23 cellular contexts compared by ENCODE assay signal in the genomic region with DNA sequence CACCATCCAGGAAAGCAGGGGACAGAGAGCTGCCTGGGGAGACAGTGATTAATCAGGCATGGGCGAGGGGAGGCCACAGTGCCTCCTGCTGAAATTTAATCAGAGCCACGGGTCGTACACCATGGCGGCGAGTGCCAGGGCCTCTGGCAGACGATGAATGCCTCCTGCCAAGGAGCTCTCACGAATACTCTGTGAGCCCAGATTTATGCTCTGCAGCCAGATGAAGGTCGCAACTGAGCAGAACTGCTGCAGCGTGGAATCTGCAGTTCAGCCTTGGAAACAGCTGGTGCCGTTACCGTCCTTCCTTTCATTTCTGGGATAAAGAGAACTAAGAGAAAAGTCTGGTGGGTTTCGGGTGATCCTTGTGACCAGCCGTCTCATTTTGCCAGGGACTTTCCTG.
"Had no signal": no experiment of that assay in that cellular context is flagged by ENCODE, and none has a peak within 500 bp of the region (broad histone marks: within the 10 kb centered on the region; RNA-seq: fewer than 3 reads in every experiment).

No MANE protein-coding gene starts in this region.

- H3K4me3 ChIP-seq: esophagus muscularis mucosa, gastroesophageal sphincter, mucosa of descending colon, psoas muscle, spleen, testis, tibial nerve, upper lobe of right lung had no signal

- H3K4me3 Mint-ChIP-seq: central memory CD8-positive, alpha-beta T cell; immature natural killer cell; natural killer cell; stimulated activated memory B cell treated with anti-CD40 and anti-IgM and Interleukin-4, amounts not matched to agents 10 μg/mL and 1 μg/mL and 100 μg/mL, for 72 hours; stimulated activated naive CD8-positive, alpha-beta T cell treated with anti-CD3 and anti-CD28 coated beads, Interleukin-15, amount 100 ng/mL, for 72 hours had no signal

- H3K27ac ChIP-seq: epithelial cell of prostate, esophagus muscularis mucosa, gastroesophageal sphincter, psoas muscle, spleen, testis, tibial nerve, upper lobe of right lung had no signal

- H3K4me1 Mint-ChIP-seq: central memory CD8-positive, alpha-beta T cell; immature natural killer cell; natural killer cell; stimulated activated memory B cell treated with anti-CD40 and anti-IgM and Interleukin-4, amounts not matched to agents 10 μg/mL and 1 μg/mL and 100 μg/mL, for 72 hours; stimulated activated naive CD8-positive, alpha-beta T cell treated with anti-CD3 and anti-CD28 coated beads, Interleukin-15, amount 100 ng/mL, for 72 hours had no signal

- H3K27me3 ChIP-seq: testis, tibial nerve had no signal

- H3K36me3 Mint-ChIP-seq: immature natural killer cell; natural killer cell; stimulated activated memory B cell treated with anti-CD40 and anti-IgM and Interleukin-4, amounts not matched to agents 10 μg/mL and 1 μg/mL and 100 μg/mL, for 72 hours had no signal

- H3K9me3 Mint-ChIP-seq: natural killer cell; stimulated activated memory B cell treated with anti-CD40 and anti-IgM and Interleukin-4, amounts not matched to agents 10 μg/mL and 1 μg/mL and 100 μg/mL, for 72 hours had no signal

- H3K27ac Mint-ChIP-seq: immature natural killer cell; natural killer cell; stimulated activated memory B cell treated with anti-CD40 and anti-IgM and Interleukin-4, amounts not matched to agents 10 μg/mL and 1 μg/mL and 100 μg/mL, for 72 hours had no signal

- H3K9me3 ChIP-seq: esophagus muscularis mucosa, mucosa of descending colon, psoas muscle, testis, upper lobe of right lung had no signal

- H3K36me3 ChIP-seq: esophagus muscularis mucosa, gastroesophageal sphincter, spleen, tibial nerve, upper lobe of right lung had no signal

- DNase-seq: cortex of kidney; effector memory CD4-positive, alpha-beta T cell; foreskin fibroblast; immature natural killer cell; kidney; left cardiac atrium; mucosa of descending colon; natural killer cell; psoas muscle; retina; spleen; stimulated activated CD4-positive, alpha-beta T cell treated with anti-CD3 and anti-CD28 coated beads, Interleukin-15, amount 100 ng/mL, for 24 hours; stimulated activated CD4-positive, alpha-beta T cell treated with anti-CD3 and anti-CD28 coated beads, Interleukin-1b, Interleukin-23, amount 100 ng/mL, for 48 hours; stimulated activated CD4-positive, alpha-beta T cell treated with anti-CD3 and anti-CD28 coated beads, Interleukin-4, amount 100 ng/mL, for 24 hours; stimulated activated naive CD8-positive, alpha-beta T cell treated with anti-CD3 and anti-CD28 coated beads, Interleukin-15, amount 100 ng/mL, for 72 hours; testis; upper lobe of right lung had no signal

- H3K4me1 ChIP-seq: esophagus muscularis mucosa, gastroesophageal sphincter, psoas muscle, spleen, testis, tibial nerve, upper lobe of right lung had no signal
